In genomic region chr15:59596640-59597039, GRCh38 we compare ENCODE assay signal across 27 cellular contexts. TPM values are rescaled to one million over a fixed set of nuclear protein-coding genes. Genes with fewer than 3 reads are reported as not detected.
A peak's percentile ranks its signal among the peaks of the same experiment; 100 is the strongest.
DNase-seq lines count a peak whose midpoint lies in the region; ATAC-seq, FAIRE-seq and TF ChIP-seq lines count a peak whose summit lies in the region.
"Had no signal": no experiment of that assay in that cellular context is flagged by ENCODE, and none has a peak within 500 bp of the region (broad histone marks: within the 10 kb centered on the region; RNA-seq: fewer than 3 reads in every experiment).

No MANE protein-coding gene starts in this region.

- H3K36me3 ChIP-seq in HepG2 (replicated peaks in 1 of 2; ENCODE audit: control insufficient read depth in 1 of 2, insufficient read depth in 2 of 2, low read length in 2 of 2) (no peaks in the 10 kb centered on the region), right lobe of liver (no peaks in the 10 kb centered on the region), Peyer's patch (no peaks in the 10 kb centered on the region), hepatocyte (replicated peaks; ENCODE audit: insufficient read depth, low read depth) (no peaks in the 10 kb centered on the region), transverse colon (no peaks in the 10 kb centered on the region)
- H3K36me3 ChIP-seq: BE2C; BLaER1 treated with 17β-estradiol and CSF1 and Interleukin-3, amounts not matched to agents 10 nM and 100 nM; HAP-1 had no signal

- DNase-seq in HepG2 (ENCODE audit: low spot score) (no peak), right lobe of liver (no peak), Peyer's patch (no peak), hepatocyte (ENCODE audit: low spot score) (no peak), transverse colon (no peak), posterior vena cava (ENCODE audit: low spot score) (no peak), SW480 (ENCODE audit: low spot score) (no peak)
- DNase-seq: ACHN; AML-193; BE2C; CD4-positive, alpha-beta memory T cell; COR-L47; DMS 273 treated with DMSO at 0.1 percent for 48 hours; DMS79; EL; GDM1; GOT3 had no signal

- H3K9ac ChIP-seq in HepG2 (ENCODE audit: insufficient read depth, low read depth, low read length) = no peak overlapping the region
- H3K9ac ChIP-seq: BLaER1 treated with 17β-estradiol and CSF1 and Interleukin-3, amounts not matched to agents 10 nM and 100 nM had no signal

- TF ChIP-seq CTCF in HepG2 (CRISPR knock-in tag; IDR thresholded peaks at IDR 0.05) (no peak), right lobe of liver (IDR thresholded peaks at IDR 0.05) (no peak), Peyer's patch (IDR thresholded peaks at IDR 0.05) (no peak), hepatocyte (IDR thresholded peaks at IDR 0.05; ENCODE audit: poor library complexity) (no peak), transverse colon (IDR thresholded peaks at IDR 0.05) (no peak)

- TF ChIP-seq RAD21 in HepG2 (CRISPR knock-in tag; IDR thresholded peaks at IDR 0.05) = no peak

- no peak for ATAC-seq in HepG2
- ATAC-seq in right lobe of liver = no peak
- ATAC-seq in HG03442 (IDR thresholded peaks at IDR 0.05; ENCODE audit: unreplicated experiment) = no peak
- ATAC-seq: GM12878 had no signal

- H3K4me2 ChIP-seq in HepG2 (ENCODE audit: low read depth, low read length) = no peak overlapping the region
- no peak overlapping the region for H3K4me2 ChIP-seq in hepatocyte
- H3K4me2 ChIP-seq: BLaER1 treated with 17β-estradiol and CSF1 and Interleukin-3, amounts not matched to agents 10 nM and 100 nM had no signal

- peaks cover 47% of the 10 kb centered on the region for H3K4me1 ChIP-seq in HepG2 (ENCODE audit: insufficient read depth, low read length)
- H3K4me1 ChIP-seq in right lobe of liver = no peaks in the 10 kb centered on the region
- H3K4me1 ChIP-seq in Peyer's patch = peaks cover 0 to 14% (median 9%) of the 10 kb centered on the region in 4 donors
- H3K4me1 ChIP-seq in hepatocyte (ENCODE audit: insufficient read depth) = peaks cover 12% of the 10 kb centered on the region
- H3K4me1 ChIP-seq in transverse colon = peaks cover 14 to 39% (median 22%) of the 10 kb centered on the region in 4 donors
- H3K4me1 ChIP-seq: BE2C, HAP-1 had no signal

- no peak overlapping the region for H3K27ac ChIP-seq in HepG2 (ENCODE audit: extremely low read length, insufficient read depth, low read length)
- no peak overlapping the region for H3K27ac ChIP-seq in right lobe of liver
- H3K27ac ChIP-seq in Peyer's patch = peak overlapping the region in 3 of 4 donors; percentile 67 to 89 (median 86)
- peak overlapping the region; percentile 96 for H3K27ac ChIP-seq in hepatocyte
- peak overlapping the region; percentile 85 to 90 (median 88) for H3K27ac ChIP-seq in transverse colon
- H3K27ac ChIP-seq: 22Rv1; BLaER1 treated with 17β-estradiol and CSF1 and Interleukin-3, amounts not matched to agents 10 nM and 100 nM had no signal

- POLR2A ChIA-PET in HepG2 (lab: Yijun Ruan, JAX) = interaction anchor here (4.6 kb wide), 1 partner anchor 16 kb away, joined by 43 read pairs; the partner anchor contains the start of gene GCNT3

- BruUV-seq in HepG2 (replicated peaks; lab: Mats Ljungman, UMichigan) = no TSS peak

- in situ Hi-C loops in HepG2 (cut with HindIII; ENCODE audit: extremely low pct_ligation_motif_present, low pct_unique_long_range_greater_than_20kb) = no loop called here
- in situ Hi-C loops in transverse colon (cut with MboI; ENCODE audit: low pct_ligation_motif_present in 1 of 4, low pct_unique_long_range_greater_than_20kb in 1 of 4, low sequenced_read_pairs in 3 of 4) = no loop called here

- H3K9me3 ChIP-seq in HepG2 (ENCODE audit: low read length) (peaks cover 8% of the 10 kb centered on the region), right lobe of liver (no peaks in the 10 kb centered on the region), Peyer's patch (peaks cover 0 to 4% (median 0%) of the 10 kb centered on the region in 4 donors), hepatocyte (ENCODE audit: low read depth) (no peaks in the 10 kb centered on the region), transverse colon (no peaks in the 10 kb centered on the region)
- H3K9me3 ChIP-seq: BE2C, HAP-1 had no signal

- H4K20me1 ChIP-seq in HepG2 (ENCODE audit: insufficient read depth, low read length) (no peaks in the 10 kb centered on the region), hepatocyte (ENCODE audit: insufficient read depth, poor library complexity, severe bottlenecking) (no peaks in the 10 kb centered on the region)
- H4K20me1 ChIP-seq: BLaER1 treated with 17β-estradiol and CSF1 and Interleukin-3, amounts not matched to agents 10 nM and 100 nM had no signal

- CTCF ChIA-PET in HepG2 (lab: Yijun Ruan, JAX; ENCODE audit: low intra/inter-chr PET ratio, low total read pairs) = no interaction called here

- TF ChIP-seq EP300 in HepG2 (IDR thresholded peaks at IDR 0.05; ENCODE audit: low read depth in 2 of 2, low read length in 2 of 2) (no peak), HepG2 (CRISPR knock-in tag; IDR thresholded peaks at IDR 0.05; ENCODE audit: borderline replicate concordance) (no peak), transverse colon (IDR thresholded peaks at IDR 0.05; ENCODE audit: low read depth) (no peak)

- H3K27me3 ChIP-seq in HepG2 (ENCODE audit: control insufficient read depth in 1 of 2, insufficient read depth in 2 of 2, low read length in 2 of 2) (no peaks in the 10 kb centered on the region), right lobe of liver (no peaks in the 10 kb centered on the region), Peyer's patch (no peaks in the 10 kb centered on the region), hepatocyte (no peaks in the 10 kb centered on the region), transverse colon (no peaks in the 10 kb centered on the region)
- H3K27me3 ChIP-seq: BE2C; BLaER1 treated with 17β-estradiol and CSF1 and Interleukin-3, amounts not matched to agents 10 nM and 100 nM had no signal

- H2AFZ ChIP-seq in HepG2 (ENCODE audit: low read length) (no peak overlapping the region), hepatocyte (no peak overlapping the region)

- H3K4me3 ChIP-seq in HepG2 (replicated peaks in 1 of 3; ENCODE audit: insufficient read depth in 1 of 3, low read depth in 2 of 3, low read length in 3 of 3) = no peak overlapping the region
- no peak overlapping the region for H3K4me3 ChIP-seq in right lobe of liver
- H3K4me3 ChIP-seq in Peyer's patch = no peak overlapping the region
- no peak overlapping the region for H3K4me3 ChIP-seq in hepatocyte
- H3K4me3 ChIP-seq in transverse colon = no peak overlapping the region
- H3K4me3 ChIP-seq: BLaER1 treated with 17β-estradiol and CSF1 and Interleukin-3, amounts not matched to agents 10 nM and 100 nM; GM12878; HAP-1 had no signal

- H3K79me2 ChIP-seq in HepG2 (ENCODE audit: insufficient read depth, low read length) = no peaks in the 10 kb centered on the region
- H3K79me2 ChIP-seq in hepatocyte = no peaks in the 10 kb centered on the region

- FAIRE-seq in HepG2 (lab: Jason Lieb, UNC) = no peak
- FAIRE-seq: A204.1, D721Med, GM12878, GM18507, H54 had no signal

- TF ChIP-seq POLR2A in HepG2 (IDR thresholded peaks at IDR 0.05; ENCODE audit: insufficient read depth in 1 of 2, low read depth in 2 of 2, low read length in 2 of 2) (no peak), right lobe of liver (IDR thresholded peaks at IDR 0.05) (no peak), Peyer's patch (IDR thresholded peaks at IDR 0.05) (no peak), transverse colon (IDR thresholded peaks at IDR 0.05) (no peak)

- intact Hi-C loops in HepG2 (cut with micrococcal nuclease; ENCODE audit: unreplicated experiment) = no loop called here
- intact Hi-C loops in right lobe of liver (cut with DNase I) = no loop called here
- intact Hi-C loops in transverse colon (cut with DNase I; ENCODE audit: low total_unique reads) = no loop called here
- intact Hi-C loops in posterior vena cava (cut with DNase I) = no loop called here

- no peaks in the 10 kb centered on the region for H3K9me2 ChIP-seq in hepatocyte (replicated peaks; ENCODE audit: insufficient read depth)

TF ChIP-seq in HepG2, 621 proteins besides CTCF, POLR2A, EP300 and RAD21:
- no peak for TF ChIP-seq SIN3B (IDR thresholded peaks at IDR 0.05; ENCODE audit: low read length)
- 0 out of 2 replicates have a peak, but pooled peaks have one; percentile 86 for TF ChIP-seq ZNF530 (CRISPR knock-in tag; IDR thresholded peaks at IDR 0.05; ENCODE audit: low read depth)

RNA-seq across cellular contexts. Expression of gene GCNT3, which starts 14.9 kb away (rescaled TPM):
- total RNA-seq in HepG2 (2016; rRNA removed; fragmentation: Illumina TruSeq; extraction: Trizol) = 7.7 and 9.8 TPM in 2 replicates
- total RNA-seq in HepG2 (2016; cell fraction: cytosol; rRNA removed; fragmentation: Illumina TruSeq; extraction: Trizol; ENCODE audit: low read depth) = 1.5 TPM in 2 replicates
- total RNA-seq in HepG2 (2016; cell fraction: insoluble cytoplasmic fraction; rRNA removed; fragmentation: Illumina TruSeq; extraction: Trizol) = 8.9 and 12.0 TPM in 2 replicates
- 4.4 and 4.5 TPM in 2 replicates for total RNA-seq in HepG2 (2016; cell fraction: membrane; rRNA removed; fragmentation: Illumina TruSeq; extraction: Trizol)
- total RNA-seq in HepG2 (2016; cell fraction: nucleus; rRNA removed; fragmentation: Illumina TruSeq; extraction: Trizol) = 8.1 and 9.7 TPM in 2 replicates
- polyA plus RNA-seq in HepG2 (2011; rRNA removed) = 5.8 and 6.8 TPM in 2 replicates
- polyA plus RNA-seq in HepG2 (2011; cell fraction: cytosol; rRNA removed) = 4.2 and 5.8 TPM in 2 replicates
- 2.0 and 2.9 TPM in 2 replicates for polyA plus RNA-seq in HepG2 (2011; cell fraction: nucleus; rRNA removed)
- polyA plus RNA-seq in HepG2 (2012) = 2.8 and 3.2 TPM in 2 replicates
- 0.95 and 1.4 TPM in 2 replicates for polyA plus RNA-seq in HepG2 (2016; cell fraction: cytosol; fragmentation: Illumina TruSeq; extraction: Trizol; ENCODE audit: low read depth)
- polyA plus RNA-seq in HepG2 (2016; cell fraction: insoluble cytoplasmic fraction; fragmentation: Illumina TruSeq; extraction: Trizol; ENCODE audit: low read depth) = 6.9 and 7.1 TPM in 2 replicates
- 2.6 and 3.6 TPM in 2 replicates for polyA plus RNA-seq in HepG2 (2016; cell fraction: membrane; fragmentation: Illumina TruSeq; extraction: Trizol; ENCODE audit: low read depth)
- 10.4 and 12.2 TPM in 2 replicates for polyA plus RNA-seq in HepG2 (2016; cell fraction: nucleus; fragmentation: Illumina TruSeq; extraction: Trizol; ENCODE audit: insufficient read depth, low read depth)
- polyA minus RNA-seq in HepG2 (2011; rRNA and poly(A)+ RNA removed; ENCODE audit: low replicate concordance) = 4.5 and 7.0 TPM in 2 replicates
- 3.3 and 4.0 TPM in 2 replicates for polyA minus RNA-seq in HepG2 (2011; cell fraction: cytosol; rRNA and poly(A)+ RNA removed)
- 3.1 and 6.2 TPM in 2 replicates for polyA minus RNA-seq in HepG2 (2011; cell fraction: nucleus; rRNA and poly(A)+ RNA removed)
- 1 to 10 TPM in 3 of 6 experiments, under 1 TPM in 2, not detected in 1; 0.20 to 3.8 (median 2.4) TPM for total RNA-seq in right lobe of liver
- total RNA-seq in Peyer's patch = 100 to 1,000 TPM in 1 of 4 donors, 10 to 100 TPM in 3; 30.5 to 112 (median 77.6) TPM
- total RNA-seq in hepatocyte = 17.5 and 21.6 TPM in 2 replicates
- polyA plus RNA-seq in hepatocyte = 14.6 and 19.9 TPM in 2 replicates
- 100 to 1,000 TPM; 117 to 289 (median 184) TPM for total RNA-seq in transverse colon
- not detected for total RNA-seq in posterior vena cava
- total RNA-seq: CD4-positive, alpha-beta memory T cell had no signal
- polyA plus RNA-seq: CD14-positive monocyte; CD4-positive, alpha-beta memory T cell had no signal

Comparison
In these comparisons a context has a peak if more than half of its experiments do, and no peak if none do; other contexts are left out.
1. H3K27ac ChIP-seq: peak in Peyer's patch (3 of 4), hepatocyte (single experiment) and transverse colon (4 of 4); none in HepG2 (single experiment) and right lobe of liver (0 of 3).